ENCODE assay signal across 34 cellular contexts in the genomic region with DNA sequence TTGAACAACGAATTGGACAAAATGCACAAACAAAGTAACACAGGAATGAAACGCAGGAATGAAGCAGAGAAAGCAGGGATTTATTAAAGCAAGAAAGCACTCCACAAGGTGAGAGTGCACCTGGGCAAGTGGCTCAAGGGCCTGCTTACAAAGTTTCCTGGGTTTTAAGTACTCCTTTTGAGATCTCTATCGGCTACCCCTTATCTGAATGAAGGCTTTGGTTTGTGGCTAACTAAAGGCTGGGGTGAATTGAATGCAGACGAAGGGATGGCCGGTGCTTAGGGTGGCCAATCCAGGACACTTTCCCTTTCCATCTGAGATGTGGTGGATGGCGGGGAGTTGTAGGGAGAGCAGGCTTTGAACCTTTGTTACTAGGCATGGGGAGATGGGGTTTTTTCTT.
"Had no signal": no experiment of that assay in that cellular context is flagged by ENCODE, and none has a peak within 500 bp of the region (broad histone marks: within the 10 kb centered on the region; RNA-seq: fewer than 3 reads in every experiment).

No MANE protein-coding gene starts in this region.

- H3K27ac Mint-ChIP-seq: activated CD4-positive, alpha-beta memory T cell treated with anti-CD3 and anti-CD28 coated beads for 36 hours; activated CD4-positive, alpha-beta T cell treated with anti-CD3 and anti-CD28 coated beads for 36 hours; activated CD4-positive, alpha-beta T cell treated with anti-CD3 and anti-CD28 coated beads, Interleukin-2, amount 10 ng/mL, durations not matched to agents 24 days and 14 days; activated CD8-positive, alpha-beta memory T cell treated with anti-CD3 and anti-CD28 coated beads, Interleukin-2, amount 10 ng/mL, durations not matched to agents 7 days and 5 days; activated CD8-positive, alpha-beta T cell treated with anti-CD3 and anti-CD28 coated beads, Interleukin-2, amount 10 ng/mL, durations not matched to agents 7 days and 5 days; activated naive CD4-positive, alpha-beta T cell treated with anti-CD3 and anti-CD28 coated beads for 36 hours; activated naive CD4-positive, alpha-beta T cell treated with anti-CD3 and anti-CD28 coated beads, Interleukin-2, amount 50 U/mL, for 72 hours; activated T-helper 1 cell treated with anti-CD3 and anti-CD28 coated beads, Interleukin-12 subunit alpha, Interleukin-12 subunit beta, Interleukin-2, Interleukin-4 antibody, amounts not matched to agents 30 ng/mL and 10 ng/mL and 1 ng/mL, durations not matched to agents 14 hours and 24 hours and 36 hours; activated T-helper 2 cell treated with anti-CD3 and anti-CD28 coated beads, Interferon-gamma antibody, Interleukin-2, Interleukin-4, amounts not matched to agents 10 μg/mL and 5 μg/mL and 100 μg/mL, durations not matched to agents 14 hours and 24 hours and 36 hours; effector memory CD8-positive, alpha-beta T cell; T-helper 17 cell; T-helper 2 cell treated with Interferon-gamma antibody and Interleukin-4, amounts not matched to agents 5 μg/mL and 100 μg/mL, for 36 hours had no signal

- H3K4me3 ChIP-seq: esophagus muscularis mucosa, gastrocnemius medialis had no signal

- H3K9me3 ChIP-seq: gastrocnemius medialis had no signal

- H3K36me3 ChIP-seq: brain microvascular endothelial cell, esophagus muscularis mucosa, gastrocnemius medialis, WERI-Rb-1 had no signal

- DNase-seq: activated CD4-positive, alpha-beta memory T cell treated with anti-CD3 and anti-CD28 coated beads for 36 hours; activated CD4-positive, alpha-beta T cell treated with anti-CD3 and anti-CD28 coated beads for 36 hours; activated CD4-positive, alpha-beta T cell treated with anti-CD3 and anti-CD28 coated beads, Interleukin-2, amount 10 ng/mL, durations not matched to agents 24 days and 14 days; activated CD4-positive, CD25-positive, alpha-beta regulatory T cell; activated CD4-positive, CD25-positive, alpha-beta regulatory T cell treated with anti-CD3 and anti-CD28 coated beads, Interleukin-2, amount 50 U/mL, for 72 hours; activated CD8-positive, alpha-beta memory T cell treated with anti-CD3 and anti-CD28 coated beads, Interleukin-2, amount 10 ng/mL, durations not matched to agents 7 days and 5 days; activated CD8-positive, alpha-beta memory T cell treated with anti-CD3 and anti-CD28 coated beads, Interleukin-2, amount 50 U/mL, for 4 hours; activated CD8-positive, alpha-beta T cell treated with anti-CD3 and anti-CD28 coated beads, Interleukin-2, amount 10 ng/mL, durations not matched to agents 7 days and 5 days; activated effector memory CD4-positive, alpha-beta T cell treated with anti-CD3 and anti-CD28 coated beads, Interleukin-2, amount 50 U/mL, for 16 hours; activated naive CD4-positive, alpha-beta T cell treated with anti-CD3 and anti-CD28 coated beads for 36 hours; activated T-cell treated with anti-CD3 and anti-CD28 coated beads, Interleukin-2, amount 50 U/mL, for 1 hour; activated T-cell treated with anti-CD3 and anti-CD28 coated beads, Interleukin-2, amount 50 U/mL, for 48 hours; amniotic stem cell; anterior cingulate cortex; brain microvascular endothelial cell; caudate nucleus; cortex of kidney; dermis blood vessel endothelial cell; effector CD4-positive, alpha-beta T cell; effector memory CD8-positive, alpha-beta T cell; erythroblast; foreskin keratinocyte; gastrocnemius medialis; T-helper 1 cell; T-helper 17 cell; T1000; WERI-Rb-1 had no signal

- H3K27me3 ChIP-seq: brain microvascular endothelial cell, foreskin keratinocyte, gastrocnemius medialis had no signal

- ATAC-seq: activated CD4-positive, alpha-beta T cell treated with anti-CD3 and anti-CD28 coated beads for 36 hours; activated CD8-positive, alpha-beta memory T cell treated with anti-CD3 and anti-CD28 coated beads, Interleukin-2, amount 10 ng/mL, durations not matched to agents 7 days and 5 days; activated CD8-positive, alpha-beta T cell treated with anti-CD3 and anti-CD28 coated beads, Interleukin-2, amount 10 ng/mL, durations not matched to agents 7 days and 5 days; activated naive CD4-positive, alpha-beta T cell treated with anti-CD3 and anti-CD28 coated beads, Interleukin-2, amount 50 U/mL, for 72 hours; effector memory CD8-positive, alpha-beta T cell; foreskin keratinocyte; gastrocnemius medialis; T-helper 17 cell had no signal

- H3K36me3 Mint-ChIP-seq: activated CD4-positive, alpha-beta memory T cell treated with anti-CD3 and anti-CD28 coated beads for 36 hours; activated CD8-positive, alpha-beta memory T cell treated with anti-CD3 and anti-CD28 coated beads, Interleukin-2, amount 10 ng/mL, durations not matched to agents 7 days and 5 days; activated naive CD4-positive, alpha-beta T cell treated with anti-CD3 and anti-CD28 coated beads, Interleukin-2, amount 50 U/mL, for 72 hours had no signal

- H3K4me1 ChIP-seq: esophagus muscularis mucosa, foreskin keratinocyte, gastrocnemius medialis had no signal

- H3K4me1 Mint-ChIP-seq: activated CD4-positive, alpha-beta T cell treated with anti-CD3 and anti-CD28 coated beads for 36 hours; activated CD4-positive, alpha-beta T cell treated with anti-CD3 and anti-CD28 coated beads, Interleukin-2, amount 10 ng/mL, durations not matched to agents 24 days and 14 days; activated CD8-positive, alpha-beta memory T cell treated with anti-CD3 and anti-CD28 coated beads, Interleukin-2, amount 10 ng/mL, durations not matched to agents 7 days and 5 days had no signal

- FAIRE-seq: astrocyte, colon had no signal

- H3K9me3 Mint-ChIP-seq: activated CD4-positive, alpha-beta memory T cell treated with anti-CD3 and anti-CD28 coated beads for 36 hours; activated CD4-positive, alpha-beta T cell treated with anti-CD3 and anti-CD28 coated beads, Interleukin-2, amount 10 ng/mL, durations not matched to agents 24 days and 14 days; activated naive CD4-positive, alpha-beta T cell treated with anti-CD3 and anti-CD28 coated beads for 36 hours; activated naive CD4-positive, alpha-beta T cell treated with anti-CD3 and anti-CD28 coated beads, Interleukin-2, amount 50 U/mL, for 72 hours; activated T-helper 1 cell treated with anti-CD3 and anti-CD28 coated beads, Interleukin-12 subunit alpha, Interleukin-12 subunit beta, Interleukin-2, Interleukin-4 antibody, amounts not matched to agents 30 ng/mL and 10 ng/mL and 1 ng/mL, durations not matched to agents 14 hours and 24 hours and 36 hours; activated T-helper 2 cell treated with anti-CD3 and anti-CD28 coated beads, Interferon-gamma antibody, Interleukin-2, Interleukin-4, amounts not matched to agents 10 μg/mL and 5 μg/mL and 100 μg/mL, durations not matched to agents 14 hours and 24 hours and 36 hours; effector memory CD8-positive, alpha-beta T cell; T-helper 2 cell treated with Interferon-gamma antibody and Interleukin-4, amounts not matched to agents 5 μg/mL and 100 μg/mL, for 36 hours had no signal

- H3K4me3 Mint-ChIP-seq: activated CD4-positive, alpha-beta memory T cell treated with anti-CD3 and anti-CD28 coated beads for 36 hours; activated CD4-positive, alpha-beta T cell treated with anti-CD3 and anti-CD28 coated beads for 36 hours; activated CD4-positive, alpha-beta T cell treated with anti-CD3 and anti-CD28 coated beads, Interleukin-2, amount 10 ng/mL, durations not matched to agents 24 days and 14 days; activated CD8-positive, alpha-beta memory T cell treated with anti-CD3 and anti-CD28 coated beads, Interleukin-2, amount 10 ng/mL, durations not matched to agents 7 days and 5 days; activated CD8-positive, alpha-beta T cell treated with anti-CD3 and anti-CD28 coated beads, Interleukin-2, amount 10 ng/mL, durations not matched to agents 7 days and 5 days; activated naive CD4-positive, alpha-beta T cell treated with anti-CD3 and anti-CD28 coated beads for 36 hours; activated T-helper 1 cell treated with anti-CD3 and anti-CD28 coated beads, Interleukin-12 subunit alpha, Interleukin-12 subunit beta, Interleukin-2, Interleukin-4 antibody, amounts not matched to agents 30 ng/mL and 10 ng/mL and 1 ng/mL, durations not matched to agents 14 hours and 24 hours and 36 hours; effector memory CD8-positive, alpha-beta T cell; T-helper 17 cell; T-helper 2 cell treated with Interferon-gamma antibody and Interleukin-4, amounts not matched to agents 5 μg/mL and 100 μg/mL, for 36 hours had no signal

- H3K27ac ChIP-seq: brain microvascular endothelial cell, esophagus muscularis mucosa, foreskin keratinocyte, gastrocnemius medialis, WERI-Rb-1 had no signal
